8 cellular contexts compared by ENCODE assay signal in the genomic region with DNA sequence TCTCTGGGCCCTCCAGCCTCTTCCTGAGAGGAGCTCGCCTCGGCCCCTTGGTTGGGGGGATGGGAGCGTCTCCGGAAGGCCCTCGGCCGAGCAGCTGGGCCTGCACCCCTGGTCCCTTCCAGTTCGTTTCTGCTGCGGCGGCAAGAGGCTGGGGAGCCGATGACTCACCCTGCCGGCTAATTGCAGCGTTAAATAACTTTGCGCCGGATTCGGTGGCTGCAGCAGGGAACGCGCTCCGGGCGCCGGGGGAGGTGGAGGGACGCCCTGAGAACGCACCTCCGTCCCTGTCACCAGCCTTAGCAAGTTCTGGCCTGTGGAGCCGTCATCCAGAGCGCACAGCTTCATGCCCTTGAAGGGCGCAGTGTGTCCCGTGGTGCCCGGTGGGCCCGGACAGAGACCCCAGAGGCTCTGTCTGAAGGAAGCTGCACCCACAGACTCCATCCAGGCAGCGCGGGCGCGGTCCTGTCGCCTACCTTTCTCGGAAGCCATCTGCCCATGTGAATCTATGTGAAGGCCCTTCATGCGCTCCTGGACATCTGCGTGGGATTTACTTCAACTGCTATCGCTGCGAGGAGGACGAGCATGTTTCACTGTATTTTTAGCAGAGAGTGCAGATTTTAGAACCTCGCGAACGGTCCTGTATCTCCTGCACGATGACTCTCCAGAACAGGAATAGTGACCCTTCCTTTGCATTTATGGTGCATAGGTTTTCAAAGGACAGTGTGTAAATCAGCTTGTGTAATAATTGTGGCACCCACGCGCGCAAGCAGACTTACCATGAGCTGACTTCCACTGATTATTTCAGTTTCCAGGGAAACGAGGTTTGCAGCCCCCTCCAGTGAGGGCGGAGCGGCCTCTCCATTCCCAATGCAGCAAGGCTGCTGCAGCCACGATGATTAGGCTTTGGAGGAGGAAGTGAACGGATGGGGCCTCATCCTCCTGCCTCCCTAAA. TPM values are rescaled to one million over a fixed set of nuclear protein-coding genes. Genes with fewer than 3 reads are reported as not detected.
DNase-seq lines count a peak whose midpoint lies in the region; ATAC-seq and TF ChIP-seq lines count a peak whose summit lies in the region.

No MANE protein-coding gene starts in this region.

- H3K36me3 ChIP-seq in H7 (replicated peaks; ENCODE audit: control insufficient read depth, insufficient read depth, low read length) (no peaks in the 10 kb centered on the region), tibial artery (no peaks in the 10 kb centered on the region)

- H3K4me3 ChIP-seq in H7 (ENCODE audit: insufficient read depth, low read depth, low read length) (peak overlapping the region; percentile 57), tibial artery (no peak overlapping the region)

- no peak for ATAC-seq in activated naive CD8-positive, alpha-beta T cell treated with anti-CD3 and anti-CD28 coated beads, Interleukin-2, amount 10 ng/mL, durations not matched to agents 7 days and 5 days (ENCODE audit: low read depth)
- ATAC-seq in HG03378 (IDR thresholded peaks at IDR 0.05; ENCODE audit: unreplicated experiment), result no peak

- H3K4me3 Mint-ChIP-seq in activated naive CD8-positive, alpha-beta T cell treated with anti-CD3 and anti-CD28 coated beads, Interleukin-2, amount 10 ng/mL, durations not matched to agents 7 days and 5 days, result no peak overlapping the region

- POLR2A ChIA-PET in activated naive CD8-positive, alpha-beta T cell treated with anti-CD3 and anti-CD28 coated beads, Interleukin-2, amount 10 ng/mL, durations not matched to agents 7 days and 5 days (lab: Charles Lee), result interaction anchor here (0.5 kb wide), 1 partner anchor 114 kb away, joined by 3 read pairs; no protein-coding TSS in a partner anchor

- peaks cover 10% of the 10 kb centered on the region for H3K4me1 Mint-ChIP-seq in activated naive CD8-positive, alpha-beta T cell treated with anti-CD3 and anti-CD28 coated beads, Interleukin-2, amount 10 ng/mL, durations not matched to agents 7 days and 5 days

- H3K4me1 ChIP-seq in tibial artery, result peaks cover 0 to 26% (median 12%) of the 10 kb centered on the region in 4 donors

- H3K9me3 Mint-ChIP-seq in activated naive CD8-positive, alpha-beta T cell treated with anti-CD3 and anti-CD28 coated beads, Interleukin-2, amount 10 ng/mL, durations not matched to agents 7 days and 5 days, result peaks cover 4% of the 10 kb centered on the region

- peak; percentile 28 for DNase-seq in AG08395 (ENCODE audit: low spot score)
- DNase-seq in H7, result peak; percentile 87
- peak; percentile 47 for DNase-seq in activated naive CD8-positive, alpha-beta T cell treated with anti-CD3 and anti-CD28 coated beads, Interleukin-2, amount 10 ng/mL, durations not matched to agents 7 days and 5 days
- DNase-seq in GOT3 (lab: John Stamatoyannopoulos, UW), result no peak
- DNase-seq in tibial artery, result no peak
- no peak for DNase-seq in hippocampal formation (lab: John Stamatoyannopoulos, UW)

- peak overlapping the region; percentile 24 for H3K27ac Mint-ChIP-seq in activated naive CD8-positive, alpha-beta T cell treated with anti-CD3 and anti-CD28 coated beads, Interleukin-2, amount 10 ng/mL, durations not matched to agents 7 days and 5 days

- H3K27me3 ChIP-seq in H7 (ENCODE audit: control insufficient read depth, insufficient read depth, low read length), result peaks cover 65% of the 10 kb centered on the region
- peaks cover 15% of the 10 kb centered on the region for H3K27me3 ChIP-seq in layer of hippocampus (ENCODE audit: control insufficient read depth, insufficient read depth, low read length)
- peaks cover 0 to 71% of the 10 kb centered on the region in 2 donors for H3K27me3 ChIP-seq in tibial artery

- H3K36me3 Mint-ChIP-seq in activated naive CD8-positive, alpha-beta T cell treated with anti-CD3 and anti-CD28 coated beads, Interleukin-2, amount 10 ng/mL, durations not matched to agents 7 days and 5 days, result peaks cover 4% of the 10 kb centered on the region

- H3K27ac ChIP-seq in layer of hippocampus (ENCODE audit: low read depth, low read length) (peak overlapping the region; percentile 57), tibial artery (no peak overlapping the region)

- H3K27me3 Mint-ChIP-seq in activated naive CD8-positive, alpha-beta T cell treated with anti-CD3 and anti-CD28 coated beads, Interleukin-2, amount 10 ng/mL, durations not matched to agents 7 days and 5 days, result peaks cover 59% of the 10 kb centered on the region

- intact Hi-C loops in tibial artery (cut with DNase I; ENCODE audit: low total_unique reads), result no loop called here

- TF ChIP-seq CTCF in tibial artery (IDR thresholded peaks at IDR 0.05), result no peak

- H3K9me3 ChIP-seq in tibial artery, result no peaks in the 10 kb centered on the region

RNA-seq across cellular contexts. Expression of a gene that starts 1.7 kb away (rescaled TPM):
- 0.41 and 0.59 TPM in 2 replicates for total RNA-seq in H7 (2014; rRNA removed; shearing (Covaris generic))
- total RNA-seq in activated naive CD8-positive, alpha-beta T cell treated with anti-CD3 and anti-CD28 coated beads, Interleukin-2, amount 10 ng/mL, durations not matched to agents 7 days and 5 days, result not detected

RNA-seq across cellular contexts. Expression of a gene that starts 47.6 kb away (rescaled TPM):
- 12.1 and 12.7 TPM in 2 replicates for total RNA-seq in H7 (2014; rRNA removed; shearing (Covaris generic))
- 10 to 100 TPM; 16.6 to 23.2 TPM for total RNA-seq in activated naive CD8-positive, alpha-beta T cell treated with anti-CD3 and anti-CD28 coated beads, Interleukin-2, amount 10 ng/mL, durations not matched to agents 7 days and 5 days

Comparison
In these comparisons a context has a peak if more than half of its experiments do, and no peak if none do; other contexts are left out.
1. DNase-seq: peak in AG08395 (single experiment), H7 (single experiment) and activated naive CD8-positive, alpha-beta T cell treated with anti-CD3 and anti-CD28 coated beads, Interleukin-2, amount 10 ng/mL, durations not matched to agents 7 days and 5 days (single experiment); none in GOT3 (single experiment), tibial artery (0 of 2) and hippocampal formation (0 of 2).